8 cellular contexts compared by ENCODE assay signal in genomic region chr18:12656671-12657047, GRCh38. TPM values are rescaled to one million over a fixed set of nuclear protein-coding genes. Genes with fewer than 3 reads are reported as not detected.
A peak's percentile ranks its signal among the peaks of the same experiment; 100 is the strongest.
DNase-seq lines count a peak whose midpoint lies in the region; TF ChIP-seq lines count a peak whose summit lies in the region.

No MANE protein-coding gene starts in this region.

- H3K4me1 ChIP-seq in BLaER1 (peaks cover 12% of the 10 kb centered on the region), KMS-11 (ENCODE audit: low read depth, poor library complexity, severe bottlenecking) (peaks cover 40% of the 10 kb centered on the region)

- H3K4me2 ChIP-seq in BLaER1: peak overlapping the region; percentile 98
- H3K4me2 ChIP-seq in KMS-11: peak overlapping the region; percentile 84

- no peaks in the 10 kb centered on the region for H3K9me3 ChIP-seq in BLaER1

- H4K20me1 ChIP-seq in BLaER1 (peaks cover 43% of the 10 kb centered on the region), KMS-11 (ENCODE audit: insufficient read depth) (no peaks in the 10 kb centered on the region)

- H3K36me3 ChIP-seq in BLaER1 (peaks cover 6% of the 10 kb centered on the region; the same call in 1 of the 2 replicates), KMS-11 (ENCODE audit: insufficient read depth) (no peaks in the 10 kb centered on the region)

- H3K4me3 ChIP-seq in BLaER1 (peak overlapping the region; percentile 80), KMS-11 (IDR thresholded peaks at IDR 0.05; ENCODE audit: insufficient read depth, low read depth, low read length) (no peak overlapping the region), cardiac fibroblast (replicated peaks in 1 of 2; ENCODE audit: low read depth in 2 of 2, low read length in 2 of 2) (peak overlapping the region; percentile 66 to 67)

- H2AFZ ChIP-seq in KMS-11 (ENCODE audit: low read depth): peak overlapping the region; percentile 60

- peaks cover 27% of the 10 kb centered on the region; the same call in 1 of the 2 replicates for H3K79me2 ChIP-seq in KMS-11 (ENCODE audit: insufficient read depth, low read depth)

- H3K4me3 Mint-ChIP-seq in mesothelial cell of epicardium: peak overlapping the region; percentile 68

- H3K4me1 Mint-ChIP-seq in mesothelial cell of epicardium: peaks cover 39% of the 10 kb centered on the region

- H3K27ac ChIP-seq in BLaER1 (no peak overlapping the region), KMS-11 (no peak overlapping the region)

- DNase-seq in cardiac fibroblast (ENCODE audit: low read depth in 2 of 2) (peak; percentile 32 to 55), mesothelial cell of epicardium (ENCODE audit: low spot score in 2 of 2, unreplicated experiment in 2 of 2) (no peak), DMS153 treated with DMSO at 0.1 percent for 48 hours (lab: John Stamatoyannopoulos, UW; ENCODE audit: unreplicated experiment) (no peak)
- DNase-seq in stimulated activated CD4-positive, alpha-beta T cell treated with anti-CD3 and anti-CD28 coated beads, Interleukin-2, amount 100 ng/mL, for 24 hours: no peak
- DNase-seq in activated CD4-positive, CD25-positive, alpha-beta regulatory T cell treated with anti-CD3 and anti-CD28 coated beads, Interleukin-2, amount 50 U/mL, for 72 hours: no peak
- no peak for DNase-seq in stimulated activated CD4-positive, alpha-beta T cell treated with anti-CD3 and anti-CD28 coated beads, Interleukin-15, amount 100 ng/mL, for 24 hours

- H3K27me3 Mint-ChIP-seq in mesothelial cell of epicardium (ENCODE audit: low read depth): peaks cover 5% of the 10 kb centered on the region

- H3K9ac ChIP-seq in BLaER1 (no peak overlapping the region), KMS-11 (peak overlapping the region; percentile 20; the same call in 1 of the 2 replicates)

- peak overlapping the region; percentile 80 for H3K27ac Mint-ChIP-seq in mesothelial cell of epicardium

- TF ChIP-seq CTCF in KMS-11 (conservative IDR thresholded peaks at IDR 0.05; ENCODE audit: low read depth, low read length) (no peak), cardiac fibroblast (IDR thresholded peaks at IDR 0.05; ENCODE audit: low read depth, low read length) (no peak), mesothelial cell of epicardium (IDR thresholded peaks at IDR 0.05; ENCODE audit: unreplicated experiment) (no peak)

- H3K9me3 Mint-ChIP-seq in mesothelial cell of epicardium: no peaks in the 10 kb centered on the region

- H3K27me3 ChIP-seq in BLaER1: peaks cover 65% of the 10 kb centered on the region
- no peaks in the 10 kb centered on the region for H3K27me3 ChIP-seq in KMS-11 (ENCODE audit: insufficient read depth, low read depth)

- H3K36me3 Mint-ChIP-seq in mesothelial cell of epicardium: no peaks in the 10 kb centered on the region

RNA-seq across cellular contexts. Expression of gene SPIRE1, which starts 1.2 kb away (rescaled TPM):
- 24.2 to 27.4 TPM (median 25.1 TPM) in 3 replicates for total RNA-seq in mesothelial cell of epicardium

RNA-seq across cellular contexts. Expression of gene CEP76, which starts 45.9 kb away (rescaled TPM):
- total RNA-seq in mesothelial cell of epicardium: 8.9 to 9.6 TPM (median 9.4 TPM) in 3 replicates

RNA-seq across cellular contexts. Expression of gene PSMG2, which starts 46.2 kb away (rescaled TPM):
- total RNA-seq in mesothelial cell of epicardium: 55.3 to 59.0 TPM (median 58.5 TPM) in 3 replicates

Comparison
In these comparisons a context has a peak if more than half of its experiments do, and no peak if none do; other contexts are left out.
1. DNase-seq: peak in cardiac fibroblast (2 of 2); none in mesothelial cell of epicardium (0 of 2), stimulated activated CD4-positive, alpha-beta T cell treated with anti-CD3 and anti-CD28 coated beads, Interleukin-2, amount 100 ng/mL, for 24 hours (0 of 2), DMS153 treated with DMSO at 0.1 percent for 48 hours (single experiment), activated CD4-positive, CD25-positive, alpha-beta regulatory T cell treated with anti-CD3 and anti-CD28 coated beads, Interleukin-2, amount 50 U/mL, for 72 hours (single experiment) and stimulated activated CD4-positive, alpha-beta T cell treated with anti-CD3 and anti-CD28 coated beads, Interleukin-15, amount 100 ng/mL, for 24 hours (single experiment).